Comparison of ENCODE assay signal across 9 cellular contexts in the genomic region with DNA sequence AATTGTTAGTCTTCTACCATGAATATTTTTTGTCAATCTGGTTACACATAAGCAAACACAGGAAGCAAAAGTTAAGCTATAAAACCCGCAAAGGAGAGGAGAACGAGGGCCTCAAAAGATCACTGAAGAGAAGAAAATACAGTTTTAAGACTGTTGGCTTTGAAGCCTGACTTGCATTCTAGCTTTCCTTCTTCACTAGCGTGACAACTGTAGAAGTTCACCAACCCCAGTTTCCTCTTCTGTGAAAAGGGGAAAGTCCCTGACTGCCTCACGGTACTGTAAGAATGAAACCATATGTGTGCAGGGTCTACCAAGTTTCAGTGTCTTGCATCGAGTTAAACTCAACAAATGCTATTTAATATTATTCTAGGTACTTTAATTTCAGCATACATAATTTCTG. TPM values are rescaled to one million over a fixed set of nuclear protein-coding genes. Genes with fewer than 3 reads are reported as not detected.
DNase-seq lines count a peak whose midpoint lies in the region; ATAC-seq lines count a peak whose summit lies in the region.
"Had no signal": no experiment of that assay in that cellular context is flagged by ENCODE, and none has a peak within 500 bp of the region (broad histone marks: within the 10 kb centered on the region; RNA-seq: fewer than 3 reads in every experiment).

No MANE protein-coding gene starts in this region.

- no peak overlapping the region for H4K8ac ChIP-seq in neuronal stem cell (ENCODE audit: low read depth, low read length)

- peak overlapping the region; percentile 60 for H2AFZ ChIP-seq in neuronal stem cell (ENCODE audit: low read length)

- peak overlapping the region; percentile 58 for H3K27ac Mint-ChIP-seq in activated T-helper 17 cell treated with anti-CD3 and anti-CD28 coated beads, Interleukin-2, amount 50 U/mL, for 72 hours

- H2BK12ac ChIP-seq in neuronal stem cell (ENCODE audit: low read length), result no peak overlapping the region

- no CpG with 5 or more reads among the region's 5 CpGs for WGBS in neuronal stem cell (ENCODE audit: extremely low coverage in 2 of 2, insufficient read length in 2 of 2, insufficient replicate concordance in 1 of 2), 2 donors

- H3K4me3 Mint-ChIP-seq in activated T-helper 17 cell treated with anti-CD3 and anti-CD28 coated beads, Interleukin-2, amount 50 U/mL, for 72 hours, result peak overlapping the region; percentile 48

- H3K36me3 Mint-ChIP-seq in activated T-helper 17 cell treated with anti-CD3 and anti-CD28 coated beads, Interleukin-2, amount 50 U/mL, for 72 hours (ENCODE audit: low read depth), result no peaks in the 10 kb centered on the region

- H3K9me3 ChIP-seq in neuronal stem cell (replicated peaks in 1 of 2; ENCODE audit: control insufficient read depth in 2 of 2, insufficient read depth in 1 of 2, low read depth in 1 of 2, low read length in 2 of 2), result no peaks in the 10 kb centered on the region
- no peaks in the 10 kb centered on the region for H3K9me3 ChIP-seq in SJCRH30 (replicated peaks)
- no peaks in the 10 kb centered on the region for H3K9me3 ChIP-seq in HAP-1

- no peaks in the 10 kb centered on the region for H3K27me3 ChIP-seq in neuronal stem cell (ENCODE audit: control insufficient read depth in 3 of 3, insufficient read depth in 3 of 3, low read depth in 1 of 3, low read length in 3 of 3)
- no peaks in the 10 kb centered on the region for H3K27me3 ChIP-seq in SJCRH30
- no peaks in the 10 kb centered on the region for H3K27me3 ChIP-seq in HAP-1 (ENCODE audit: low read depth)

- DNase-seq in GF-D8 (lab: John Stamatoyannopoulos, UW) (peak; percentile 45), neuronal stem cell (ENCODE audit: low spot score) (no peak), NCI-H2227 treated with DMSO at 0.1 percent for 48 hours (lab: John Stamatoyannopoulos, UW) (no peak), SJCRH30 (no peak), HAP-1 (ENCODE audit: low spot score in 2 of 2) (no peak)
- DNase-seq in Jurkat, Clone E6-1 (ENCODE audit: low read depth, low spot score), result peak; percentile 86

- no peaks in the 10 kb centered on the region for H3K9me3 Mint-ChIP-seq in activated T-helper 17 cell treated with anti-CD3 and anti-CD28 coated beads, Interleukin-2, amount 50 U/mL, for 72 hours

- peak overlapping the region; percentile 1; the same call in 1 of the 2 replicates for H3K4me3 ChIP-seq in Jurkat, Clone E6-1 (ENCODE audit: low read length)
- no peak overlapping the region for H3K4me3 ChIP-seq in neuronal stem cell (ENCODE audit: low read length in 2 of 2)
- no peak overlapping the region for H3K4me3 ChIP-seq in SJCRH30
- H3K4me3 ChIP-seq in HAP-1, result no peak overlapping the region
- H3K4me3 ChIP-seq: K562 had no signal

- H3K18ac ChIP-seq in neuronal stem cell (ENCODE audit: low read length), result no peak overlapping the region

- H2BK15ac ChIP-seq in neuronal stem cell (ENCODE audit: low read length), result no peak overlapping the region

- no peak overlapping the region for H3K23ac ChIP-seq in neuronal stem cell (ENCODE audit: low read depth, low read length, poor library complexity)

- no peak overlapping the region for H3K14ac ChIP-seq in neuronal stem cell (ENCODE audit: low read length)

- no peak overlapping the region for H2AK5ac ChIP-seq in neuronal stem cell (ENCODE audit: low read depth, low read length)

- H3K36me3 ChIP-seq in neuronal stem cell (replicated peaks in 1 of 2; ENCODE audit: control insufficient read depth in 2 of 2, insufficient read depth in 2 of 2, low read length in 2 of 2), result no peaks in the 10 kb centered on the region
- no peaks in the 10 kb centered on the region for H3K36me3 ChIP-seq in SJCRH30
- H3K36me3 ChIP-seq in HAP-1 (replicated peaks), result no peaks in the 10 kb centered on the region

- no peak overlapping the region for H3K4me2 ChIP-seq in neuronal stem cell (ENCODE audit: insufficient read depth, low read length, poor library complexity, severe bottlenecking)

- H3K79me1 ChIP-seq in neuronal stem cell (ENCODE audit: low read depth, low read length), result no peaks in the 10 kb centered on the region

- no peaks in the 10 kb centered on the region for H3K27me3 Mint-ChIP-seq in activated T-helper 17 cell treated with anti-CD3 and anti-CD28 coated beads, Interleukin-2, amount 50 U/mL, for 72 hours

- H2BK120ac ChIP-seq in neuronal stem cell (ENCODE audit: low read depth, low read length), result no peak overlapping the region

- in situ Hi-C loops in HAP-1 (cut with MboI; ENCODE audit: low sequenced_read_pairs), result loop anchor here (25.0 kb wide), 1 partner anchor 404 kb away; no protein-coding TSS in a partner anchor

- H2BK5ac ChIP-seq in neuronal stem cell (ENCODE audit: low read length), result no peak overlapping the region

- no peak overlapping the region for H4K91ac ChIP-seq in neuronal stem cell (ENCODE audit: low read depth, low read length, poor library complexity)

- H3K4me1 ChIP-seq in neuronal stem cell (ENCODE audit: control insufficient read depth in 2 of 2, insufficient read depth in 1 of 2, low read depth in 1 of 2, low read length in 2 of 2) (peaks cover 4 to 20% of the 10 kb centered on the region in 2 donors), SJCRH30 (peaks cover 8% of the 10 kb centered on the region; the same call in 1 of the 2 replicates), HAP-1 (peaks cover 23% of the 10 kb centered on the region)

- H3K27ac ChIP-seq in neuronal stem cell (replicated peaks; ENCODE audit: low read length), result no peak overlapping the region
- no peak overlapping the region for H3K27ac ChIP-seq in SJCRH30

- ATAC-seq in GM21447 (IDR thresholded peaks at IDR 0.05; ENCODE audit: unreplicated experiment), result peak; percentile 98
- peak; percentile 90 for ATAC-seq in activated T-helper 17 cell treated with anti-CD3 and anti-CD28 coated beads, Interleukin-2, amount 50 U/mL, for 72 hours (replicated peaks)
- ATAC-seq: K562 had no signal

- H3K4ac ChIP-seq in neuronal stem cell (ENCODE audit: low read length), result no peak overlapping the region

- H3K9ac ChIP-seq in neuronal stem cell (ENCODE audit: low read depth, low read length, poor library complexity), result no peak overlapping the region

- peaks cover 55% of the 10 kb centered on the region for H3K4me1 Mint-ChIP-seq in activated T-helper 17 cell treated with anti-CD3 and anti-CD28 coated beads, Interleukin-2, amount 50 U/mL, for 72 hours

RNA-seq across cellular contexts. Expression of gene LRRN3, which starts 7.5 kb away (rescaled TPM):
- not detected for polyA plus RNA-seq in Jurkat, Clone E6-1 (2012; ENCODE audit: insufficient read depth, insufficient read length)
- total RNA-seq in activated T-helper 17 cell treated with anti-CD3 and anti-CD28 coated beads, Interleukin-2, amount 50 U/mL, for 72 hours, result 10 to 100 TPM in 1 of 2 donors, 1 to 10 TPM in 1; 9.6 to 30.4 TPM
- polyA plus RNA-seq in neuronal stem cell (2013, experiment 1 of 2), result 2.2 TPM
- polyA plus RNA-seq in neuronal stem cell (2013, experiment 2 of 2), result 2.0 TPM
- total RNA-seq in SJCRH30 (2014; rRNA removed; shearing (Covaris generic)), result 16.5 and 19.3 TPM in 2 replicates

Comparison
In these comparisons a context has a peak if more than half of its experiments do, and no peak if none do; other contexts are left out.
1. DNase-seq: peak in GF-D8 (single experiment) and Jurkat, Clone E6-1 (single experiment); none in neuronal stem cell (single experiment), NCI-H2227 treated with DMSO at 0.1 percent for 48 hours (single experiment), SJCRH30 (0 of 2) and HAP-1 (0 of 2).